10 cellular contexts compared by ENCODE assay signal in genomic region chr9:127021664-127022337, GRCh38.
A peak's percentile ranks its signal among the peaks of the same experiment; 100 is the strongest.
DNase-seq lines count a peak whose midpoint lies in the region; ATAC-seq and TF ChIP-seq lines count a peak whose summit lies in the region.
"Had no signal": no experiment of that assay in that cellular context is flagged by ENCODE, and none has a peak within 500 bp of the region (broad histone marks: within the 10 kb centered on the region; RNA-seq: fewer than 3 reads in every experiment).

No MANE protein-coding gene starts in this region.

- no peak overlapping the region for H3K4me2 ChIP-seq in neuronal stem cell (ENCODE audit: insufficient read depth, low read length, poor library complexity, severe bottlenecking)

- peaks cover 0 to 5% of the 10 kb centered on the region in 2 donors for H3K4me1 ChIP-seq in neuronal stem cell (ENCODE audit: control insufficient read depth in 2 of 2, insufficient read depth in 1 of 2, low read depth in 1 of 2, low read length in 2 of 2)

- TF ChIP-seq CTCF in AG04450 (IDR thresholded peaks at IDR 0.05; ENCODE audit: low read depth, low read length): no peak

- no peak for ATAC-seq in HG02610 (IDR thresholded peaks at IDR 0.05; ENCODE audit: unreplicated experiment)
- ATAC-seq in HG03565 (IDR thresholded peaks at IDR 0.05; ENCODE audit: unreplicated experiment): no peak
- ATAC-seq in HG02678 (IDR thresholded peaks at IDR 0.05; ENCODE audit: unreplicated experiment): no peak

- no peak overlapping the region for H4K8ac ChIP-seq in neuronal stem cell (ENCODE audit: low read depth, low read length)

- H4K91ac ChIP-seq in neuronal stem cell (ENCODE audit: low read depth, low read length, poor library complexity): no peak overlapping the region

- no peak overlapping the region for H3K14ac ChIP-seq in neuronal stem cell (ENCODE audit: low read length)

- no peak overlapping the region for H3K4ac ChIP-seq in neuronal stem cell (ENCODE audit: low read length)

- H3K27me3 ChIP-seq in AG04450 (ENCODE audit: control insufficient read depth, insufficient read depth, low read length) (no peaks in the 10 kb centered on the region), neuronal stem cell (ENCODE audit: control insufficient read depth in 3 of 3, insufficient read depth in 3 of 3, low read depth in 1 of 3, low read length in 3 of 3) (no peaks in the 10 kb centered on the region)

- no peak overlapping the region for H3K23ac ChIP-seq in neuronal stem cell (ENCODE audit: low read depth, low read length, poor library complexity)

- CTCF ChIA-PET in AG04450 (lab: Charles Lee): no interaction called here

- DNase-seq in AG04450 (ENCODE audit: low read depth, low spot score) (peak; percentile 98), NCI-H82 treated with DMSO at 0.1 percent for 48 hours (lab: John Stamatoyannopoulos, UW; ENCODE audit: unreplicated experiment) (peak; percentile 90), fibroblast of peridontal ligament (ENCODE audit: extremely low read depth) (peak; percentile 100), neuronal stem cell (ENCODE audit: low spot score) (no peak), MV-4-11 (lab: John Stamatoyannopoulos, UW) (no peak)
- DNase-seq: CD4-positive, CD25-positive, alpha-beta regulatory T cell; H9 had no signal

- H2BK5ac ChIP-seq in neuronal stem cell (ENCODE audit: low read length): no peak overlapping the region

- no peak overlapping the region for H2BK12ac ChIP-seq in neuronal stem cell (ENCODE audit: low read length)

- no peak overlapping the region for H2BK15ac ChIP-seq in neuronal stem cell (ENCODE audit: low read length)

- no peaks in the 10 kb centered on the region for H3K9me3 ChIP-seq in AG04450 (ENCODE audit: control insufficient read depth, insufficient read depth, low read length)
- H3K9me3 ChIP-seq in neuronal stem cell (replicated peaks in 1 of 2; ENCODE audit: control insufficient read depth in 2 of 2, insufficient read depth in 1 of 2, low read depth in 1 of 2, low read length in 2 of 2): no peaks in the 10 kb centered on the region

- WGBS in neuronal stem cell (ENCODE audit: extremely low coverage in 2 of 2, insufficient read length in 2 of 2, insufficient replicate concordance in 1 of 2), 2 donors: no CpG with 5 or more reads among the region's 9 CpGs

- no peaks in the 10 kb centered on the region for H3K79me1 ChIP-seq in neuronal stem cell (ENCODE audit: low read depth, low read length)

- H3K4me3 ChIP-seq in AG04450 (ENCODE audit: low read depth, low read length) (no peak overlapping the region), neuronal stem cell (ENCODE audit: low read length in 2 of 2) (no peak overlapping the region)

- no peak overlapping the region for H3K9ac ChIP-seq in neuronal stem cell (ENCODE audit: low read depth, low read length, poor library complexity)

- H3K27ac ChIP-seq in AG04450 (ENCODE audit: low read depth, low read length): peak overlapping the region; percentile 90
- H3K27ac ChIP-seq in neuronal stem cell (replicated peaks; ENCODE audit: low read length): no peak overlapping the region

- H2AK5ac ChIP-seq in neuronal stem cell (ENCODE audit: low read depth, low read length): no peak overlapping the region

- H2BK120ac ChIP-seq in neuronal stem cell (ENCODE audit: low read depth, low read length): no peak overlapping the region

- peak overlapping the region; percentile 7 for H2AFZ ChIP-seq in neuronal stem cell (ENCODE audit: low read length)

- no peak overlapping the region for H3K18ac ChIP-seq in neuronal stem cell (ENCODE audit: low read length)

- POLR2A ChIA-PET in AG04450 (lab: Yijun Ruan, JAX): interaction anchor here (0.8 to 1.1 kb wide), 4 partner anchors 44 to 203 kb away, joined by 3 to 8 read pairs (median 4); no protein-coding TSS in a partner anchor

- no peaks in the 10 kb centered on the region for H3K36me3 ChIP-seq in neuronal stem cell (replicated peaks in 1 of 2; ENCODE audit: control insufficient read depth in 2 of 2, insufficient read depth in 2 of 2, low read length in 2 of 2)

Comparison
In these comparisons a context has a peak if more than half of its experiments do, and no peak if none do; other contexts are left out.
1. DNase-seq: peak in AG04450 (single experiment), NCI-H82 treated with DMSO at 0.1 percent for 48 hours (single experiment) and fibroblast of peridontal ligament (single experiment); none in neuronal stem cell (single experiment) and MV-4-11 (single experiment).